Comparison of ENCODE assay signal across 15 cellular contexts in the genomic region with DNA sequence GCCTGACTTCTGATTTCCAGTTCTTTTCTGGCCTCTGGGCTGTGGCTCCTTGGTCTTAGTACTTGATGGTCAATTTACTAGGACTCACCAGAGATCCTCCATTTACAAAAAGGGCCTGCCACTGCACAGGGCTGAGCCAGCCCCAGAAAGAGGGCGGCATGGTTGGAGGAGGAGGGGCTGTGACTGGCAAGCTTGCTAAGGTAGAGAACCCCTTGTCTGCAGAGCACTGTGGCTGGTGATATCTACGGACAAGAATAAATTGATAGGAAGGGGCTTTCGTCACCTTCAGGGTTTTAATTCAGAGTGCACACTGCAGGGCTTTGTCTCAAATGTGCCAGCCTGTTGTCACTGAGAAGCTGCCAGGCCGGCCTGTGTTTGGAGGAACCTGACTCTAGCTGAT.
"Had no signal": no experiment of that assay in that cellular context is flagged by ENCODE, and none has a peak within 500 bp of the region (broad histone marks: within the 10 kb centered on the region; RNA-seq: fewer than 3 reads in every experiment).

No MANE protein-coding gene starts in this region.

- ATAC-seq: esophagus mucosa, gastroesophageal sphincter, left lung, psoas muscle had no signal

- H3K27ac ChIP-seq: left lung, parathyroid adenoma, psoas muscle had no signal

- H3K27me3 Mint-ChIP-seq: naive thymus-derived CD4-positive, alpha-beta T cell had no signal

- H3K27me3 ChIP-seq: gastroesophageal sphincter, left lung, sigmoid colon had no signal

- H3K27ac Mint-ChIP-seq: nephron progenitor cell had no signal

- H3K4me3 ChIP-seq: gastroesophageal sphincter, left lung, lung, psoas muscle, sigmoid colon, skin epidermis had no signal

- H3K4me3 Mint-ChIP-seq: naive thymus-derived CD4-positive, alpha-beta T cell; nephron progenitor cell had no signal

- DNase-seq: effector memory CD4-positive, alpha-beta T cell; glutamatergic neuron; left lung; mesenchymal stem cell; nephron progenitor cell; psoas muscle; retina; sigmoid colon; trophoblast cell had no signal

- H3K9ac ChIP-seq: parathyroid adenoma had no signal

- H3K9me3 Mint-ChIP-seq: naive thymus-derived CD4-positive, alpha-beta T cell; nephron progenitor cell had no signal

- H3K9me3 ChIP-seq: gastroesophageal sphincter, left lung, psoas muscle, sigmoid colon had no signal
